Comparison of ENCODE assay signal across 24 cellular contexts in the genomic region with DNA sequence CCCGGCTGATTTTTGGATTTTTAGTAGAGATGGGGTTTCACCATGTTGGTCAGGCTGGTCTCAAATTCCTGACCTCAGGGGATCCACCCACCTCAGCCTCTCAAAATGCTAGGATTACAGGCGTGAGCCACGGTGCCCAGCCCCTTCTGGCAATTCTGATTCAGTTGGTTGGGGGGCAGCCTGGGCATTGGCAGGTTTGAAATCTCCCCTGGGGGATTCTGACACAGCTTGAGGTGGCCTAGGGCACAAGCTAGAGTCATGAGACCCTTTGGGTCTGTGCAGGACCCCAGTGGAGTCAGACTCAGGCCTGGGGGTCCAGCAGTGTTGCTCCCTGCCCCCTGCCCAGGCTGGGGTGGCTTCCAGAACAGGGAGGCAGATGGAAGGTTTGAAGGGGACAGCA.
A peak's percentile ranks its signal among the peaks of the same experiment; 100 is the strongest.
DNase-seq lines count a peak whose midpoint lies in the region; ATAC-seq and TF ChIP-seq lines count a peak whose summit lies in the region.
"Had no signal": no experiment of that assay in that cellular context is flagged by ENCODE, and none has a peak within 500 bp of the region (broad histone marks: within the 10 kb centered on the region; RNA-seq: fewer than 3 reads in every experiment).

No MANE protein-coding gene starts in this region.

- no peak for TF ChIP-seq POLR2A in suprapubic skin (IDR thresholded peaks at IDR 0.05)

- H3K36me3 ChIP-seq in suprapubic skin: no peaks in the 10 kb centered on the region
- H3K36me3 ChIP-seq: MG63 had no signal

- 86% methylated on average over 1 of the region's 3 CpGs for WGBS in suprapubic skin

- H3K36me3 Mint-ChIP-seq in WTC11: no peaks in the 10 kb centered on the region
- no peaks in the 10 kb centered on the region for H3K36me3 Mint-ChIP-seq in activated naive CD8-positive, alpha-beta T cell treated with anti-CD3 and anti-CD28 coated beads, Interleukin-2, amount 50 U/mL, for 24 hours (ENCODE audit: low read depth)
- H3K36me3 Mint-ChIP-seq: CD8-positive, alpha-beta T cell had no signal

- no peak overlapping the region for H3K4me3 Mint-ChIP-seq in WTC11
- H3K4me3 Mint-ChIP-seq in activated naive CD8-positive, alpha-beta T cell treated with anti-CD3 and anti-CD28 coated beads, Interleukin-2, amount 50 U/mL, for 24 hours: no peak overlapping the region
- H3K4me3 Mint-ChIP-seq: CD8-positive, alpha-beta T cell had no signal

- CTCF ChIA-PET in WTC11 (lab: Charles Lee): no interaction called here

- H3K27me3 ChIP-seq in suprapubic skin: no peaks in the 10 kb centered on the region
- H3K27me3 ChIP-seq: MG63 had no signal

- peak; percentile 4 for DNase-seq in activated T-cell treated with anti-CD3 and anti-CD28 coated beads, Interleukin-2, amount 50 U/mL, for 1 hour
- DNase-seq in activated T-cell treated with anti-CD3 and anti-CD28 coated beads for 4 hours: no peak
- no peak for DNase-seq in WTC11 (ENCODE audit: low spot score)
- peak; percentile 24 for DNase-seq in mesenteric fat pad (ENCODE audit: low spot score)
- peak; percentile 20 to 49 for DNase-seq in suprapubic skin (ENCODE audit: low spot score in 2 of 2)
- no peak for DNase-seq in SKM-1 treated with dmso at 0.1 percent for 144 hours (lab: John Stamatoyannopoulos, UW; ENCODE audit: unreplicated experiment)
- DNase-seq in activated CD8-positive, alpha-beta memory T cell treated with anti-CD3 and anti-CD28 coated beads, Interleukin-2, amount 50 U/mL, for 48 hours: no peak
- DNase-seq in activated naive CD8-positive, alpha-beta T cell treated with anti-CD3 and anti-CD28 coated beads, Interleukin-2, amount 50 U/mL, for 24 hours: no peak
- DNase-seq: AML-193, C1 segment of cervical spinal cord, DND-41, MG63, NCI-H1417, NCI-H1694 treated with DMSO at 0.1 percent for 48 hours, NCI-H2081 treated with DMSO at 0.1 percent for 48 hours, NCI-H446, PC-9, RPMI8226, SHP77 had no signal

- no peak overlapping the region for H3K27ac ChIP-seq in suprapubic skin
- H3K27ac ChIP-seq: HL-60, PC-9 had no signal

- TF ChIP-seq CTCF in WTC11 (IDR thresholded peaks at IDR 0.05) (no peak), suprapubic skin (IDR thresholded peaks at IDR 0.05) (no peak)

- no peaks in the 10 kb centered on the region for H3K9me3 ChIP-seq in suprapubic skin
- H3K9me3 ChIP-seq: MG63 had no signal

- H3K9me3 Mint-ChIP-seq in WTC11: peaks cover 6% of the 10 kb centered on the region
- H3K9me3 Mint-ChIP-seq in activated naive CD8-positive, alpha-beta T cell treated with anti-CD3 and anti-CD28 coated beads, Interleukin-2, amount 50 U/mL, for 24 hours: peaks cover 5% of the 10 kb centered on the region
- H3K9me3 Mint-ChIP-seq: CD8-positive, alpha-beta T cell had no signal

- no peak overlapping the region for H3K4me3 ChIP-seq in suprapubic skin
- H3K4me3 ChIP-seq: K562, MG63, PC-9 had no signal

- POLR2A ChIA-PET in WTC11 (lab: Charles Lee): no interaction called here

- H3K27me3 Mint-ChIP-seq in WTC11 (ENCODE audit: low read depth): no peaks in the 10 kb centered on the region
- peaks cover 8% of the 10 kb centered on the region for H3K27me3 Mint-ChIP-seq in activated naive CD8-positive, alpha-beta T cell treated with anti-CD3 and anti-CD28 coated beads, Interleukin-2, amount 50 U/mL, for 24 hours

- H3K4me1 Mint-ChIP-seq in WTC11: 0 out of 2 replicates have a peak, but pooled peaks cover 2% of the 10 kb centered on the region
- H3K4me1 Mint-ChIP-seq in activated naive CD8-positive, alpha-beta T cell treated with anti-CD3 and anti-CD28 coated beads, Interleukin-2, amount 50 U/mL, for 24 hours: no peaks in the 10 kb centered on the region

- ATAC-seq in WTC11: no peak
- ATAC-seq in activated naive CD8-positive, alpha-beta T cell treated with anti-CD3 and anti-CD28 coated beads, Interleukin-2, amount 50 U/mL, for 24 hours: no peak
- ATAC-seq: CD8-positive, alpha-beta T cell; HCT116; HepG2; K562 had no signal

- no peak for TF ChIP-seq EP300 in suprapubic skin (IDR thresholded peaks at IDR 0.05)

- peak overlapping the region; percentile 80; the same call in 1 of the 2 replicates for H3K27ac Mint-ChIP-seq in WTC11
- H3K27ac Mint-ChIP-seq in activated naive CD8-positive, alpha-beta T cell treated with anti-CD3 and anti-CD28 coated beads, Interleukin-2, amount 50 U/mL, for 24 hours: no peak overlapping the region
- H3K27ac Mint-ChIP-seq: CD8-positive, alpha-beta T cell had no signal

- H3K4me1 ChIP-seq in suprapubic skin: no peaks in the 10 kb centered on the region

TF ChIP-seq in WTC11, 78 proteins besides CTCF, POLR2A, EP300 and RAD21:
- TF ChIP-seq, protein P1, sequence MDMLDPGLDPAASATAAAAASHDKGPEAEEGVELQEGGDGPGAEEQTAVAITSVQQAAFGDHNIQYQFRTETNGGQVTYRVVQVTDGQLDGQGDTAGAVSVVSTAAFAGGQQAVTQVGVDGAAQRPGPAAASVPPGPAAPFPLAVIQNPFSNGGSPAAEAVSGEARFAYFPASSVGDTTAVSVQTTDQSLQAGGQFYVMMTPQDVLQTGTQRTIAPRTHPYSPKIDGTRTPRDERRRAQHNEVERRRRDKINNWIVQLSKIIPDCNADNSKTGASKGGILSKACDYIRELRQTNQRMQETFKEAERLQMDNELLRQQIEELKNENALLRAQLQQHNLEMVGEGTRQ (CRISPR knock-in tag; IDR thresholded peaks at IDR 0.05): no peak
- TF ChIP-seq, protein P2, sequence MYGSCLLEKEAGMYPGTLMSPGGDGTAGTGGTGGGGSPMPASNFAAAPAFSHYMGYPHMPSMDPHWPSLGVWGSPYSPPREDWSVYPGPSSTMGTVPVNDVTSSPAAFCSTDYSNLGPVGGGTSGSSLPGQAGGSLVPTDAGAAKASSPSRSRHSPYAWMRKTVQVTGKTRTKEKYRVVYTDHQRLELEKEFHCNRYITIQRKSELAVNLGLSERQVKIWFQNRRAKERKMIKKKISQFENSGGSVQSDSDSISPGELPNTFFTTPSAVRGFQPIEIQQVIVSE (CRISPR knock-in tag; IDR thresholded peaks at IDR 0.05; ENCODE audit: borderline replicate concordance): no peak
- no peak for TF ChIP-seq SP1 (CRISPR knock-in tag; conservative IDR thresholded peaks at IDR 0.05)
- no peak for TF ChIP-seq FOXP1 (CRISPR knock-in tag; IDR thresholded peaks at IDR 0.05; ENCODE audit: borderline replicate concordance)
- TF ChIP-seq PRRX2 (CRISPR knock-in tag; IDR thresholded peaks at IDR 0.05): no peak
- no peak for TF ChIP-seq ZNF121 (CRISPR knock-in tag; IDR thresholded peaks at IDR 0.05)
- TF ChIP-seq ZNF138 (CRISPR knock-in tag; conservative IDR thresholded peaks at IDR 0.05): no peak
- TF ChIP-seq EMX1 (CRISPR knock-in tag; IDR thresholded peaks at IDR 0.05): no peak
- TF ChIP-seq JAZF1 (CRISPR knock-in tag; IDR thresholded peaks at IDR 0.05): no peak
TF ChIP-seq in WTC11: peak in this region for 0.

Comparison
In these comparisons a context has a peak if more than half of its experiments do, and no peak if none do; other contexts are left out.
1. DNase-seq: peak in activated T-cell treated with anti-CD3 and anti-CD28 coated beads, Interleukin-2, amount 50 U/mL, for 1 hour (single experiment), mesenteric fat pad (single experiment) and suprapubic skin (2 of 2); none in activated T-cell treated with anti-CD3 and anti-CD28 coated beads for 4 hours (single experiment), WTC11 (single experiment), SKM-1 treated with dmso at 0.1 percent for 144 hours (single experiment), activated CD8-positive, alpha-beta memory T cell treated with anti-CD3 and anti-CD28 coated beads, Interleukin-2, amount 50 U/mL, for 48 hours (single experiment) and activated naive CD8-positive, alpha-beta T cell treated with anti-CD3 and anti-CD28 coated beads, Interleukin-2, amount 50 U/mL, for 24 hours (single experiment).